ENCODE assay signal across 7 cellular contexts in genomic region chr11:8732748-8733241, GRCh38. TPM values are rescaled to one million over a fixed set of nuclear protein-coding genes. Genes with fewer than 3 reads are reported as not detected.
DNase-seq lines count a peak whose midpoint lies in the region; ATAC-seq and TF ChIP-seq lines count a peak whose summit lies in the region.

No MANE protein-coding gene starts in this region.

- peak; percentile 12 for ATAC-seq in HG02885 (IDR thresholded peaks at IDR 0.05; ENCODE audit: poor library complexity, unreplicated experiment)
- no peak for ATAC-seq in activated T-helper 17 cell treated with anti-CD3 and anti-CD28 coated beads, Interleukin-2, amount 50 U/mL, for 72 hours (replicated peaks)
- no peak for ATAC-seq in activated T-cell treated with anti-CD3 and anti-CD28 coated beads, Interleukin-2, amount 50 U/mL, for 4 hours

- H3K9me3 Mint-ChIP-seq in brain, result no peaks in the 10 kb centered on the region
- no peaks in the 10 kb centered on the region for H3K9me3 Mint-ChIP-seq in activated T-helper 17 cell treated with anti-CD3 and anti-CD28 coated beads, Interleukin-2, amount 50 U/mL, for 72 hours
- no peaks in the 10 kb centered on the region for H3K9me3 Mint-ChIP-seq in activated T-cell treated with anti-CD3 and anti-CD28 coated beads, Interleukin-2, amount 50 U/mL, for 4 hours

- H3K36me3 Mint-ChIP-seq in brain, result peaks cover 10% of the 10 kb centered on the region
- H3K36me3 Mint-ChIP-seq in activated T-helper 17 cell treated with anti-CD3 and anti-CD28 coated beads, Interleukin-2, amount 50 U/mL, for 72 hours (ENCODE audit: low read depth), result no peaks in the 10 kb centered on the region
- H3K36me3 Mint-ChIP-seq in activated T-cell treated with anti-CD3 and anti-CD28 coated beads, Interleukin-2, amount 50 U/mL, for 4 hours (ENCODE audit: insufficient read depth), result no peaks in the 10 kb centered on the region

- DNase-seq in vagina (ENCODE audit: extremely low spot score in 2 of 2) (no peak), retina (no peak)
- DNase-seq in activated T-cell treated with anti-CD3 and anti-CD28 coated beads, Interleukin-2, amount 50 U/mL, for 4 hours, result no peak

- H3K9me3 ChIP-seq in liver (ENCODE audit: control insufficient read depth in 4 of 4, low read length in 3 of 4), result no peaks in the 10 kb centered on the region
- H3K9me3 ChIP-seq in vagina, result no peaks in the 10 kb centered on the region

- no peak for TF ChIP-seq CTCF in brain (conservative IDR thresholded peaks at IDR 0.05)
- no peak for TF ChIP-seq CTCF in liver (IDR thresholded peaks at IDR 0.05; ENCODE audit: low read depth, low read length, missing input control)
- TF ChIP-seq CTCF in vagina (IDR thresholded peaks at IDR 0.05), result no peak

- peak overlapping the region in 1 of 2 donors; percentile 36 for H3K9ac ChIP-seq in liver (ENCODE audit: low read depth in 1 of 2, low read length in 2 of 2)

- H3K27me3 ChIP-seq in liver (ENCODE audit: control insufficient read depth in 4 of 4, insufficient read depth in 4 of 4, low read length in 3 of 4) (no peaks in the 10 kb centered on the region), vagina (no peaks in the 10 kb centered on the region)

- H3K4me1 Mint-ChIP-seq in brain, result peaks cover 35% of the 10 kb centered on the region
- no peaks in the 10 kb centered on the region for H3K4me1 Mint-ChIP-seq in activated T-helper 17 cell treated with anti-CD3 and anti-CD28 coated beads, Interleukin-2, amount 50 U/mL, for 72 hours
- H3K4me1 Mint-ChIP-seq in activated T-cell treated with anti-CD3 and anti-CD28 coated beads, Interleukin-2, amount 50 U/mL, for 4 hours (ENCODE audit: low read depth), result peaks cover 5% of the 10 kb centered on the region

- no peak overlapping the region for H3K4me3 Mint-ChIP-seq in brain
- no peak overlapping the region for H3K4me3 Mint-ChIP-seq in activated T-helper 17 cell treated with anti-CD3 and anti-CD28 coated beads, Interleukin-2, amount 50 U/mL, for 72 hours
- no peak overlapping the region for H3K4me3 Mint-ChIP-seq in activated T-cell treated with anti-CD3 and anti-CD28 coated beads, Interleukin-2, amount 50 U/mL, for 4 hours

- H3K4me3 ChIP-seq in liver (ENCODE audit: low read depth in 1 of 3, low read length in 3 of 3), result no peak overlapping the region
- no peak overlapping the region for H3K4me3 ChIP-seq in vagina

- peak overlapping the region in 4 of 5 experiments; percentile 73 to 94 (median 90) for H3K27ac Mint-ChIP-seq in brain
- no peak overlapping the region for H3K27ac Mint-ChIP-seq in activated T-helper 17 cell treated with anti-CD3 and anti-CD28 coated beads, Interleukin-2, amount 50 U/mL, for 72 hours

- H3K4me1 ChIP-seq in liver (ENCODE audit: control insufficient read depth in 4 of 4, insufficient read depth in 4 of 4, low read length in 3 of 4) (peaks cover 11 to 34% (median 25%) of the 10 kb centered on the region in 4 donors), vagina (peaks cover 51% of the 10 kb centered on the region)

- H3K36me3 ChIP-seq in liver (ENCODE audit: control insufficient read depth in 4 of 4, insufficient read depth in 3 of 4, low read depth in 1 of 4, low read length in 3 of 4) (peaks cover 0 to 6% (median 0%) of the 10 kb centered on the region in 4 donors), vagina (peaks cover 0 to 16% of the 10 kb centered on the region in 2 donors)

- H3K27ac ChIP-seq in liver (ENCODE audit: low read depth in 1 of 2, low read length in 2 of 2) (peak overlapping the region; percentile 70 to 97), vagina (peak overlapping the region; percentile 70)

- TF ChIP-seq POLR2A in vagina (IDR thresholded peaks at IDR 0.05), result no peak

- intact Hi-C loops in vagina (cut with DNase I), result no loop called here

- 42% methylated on average over 7 of the region's 7 CpGs for WGBS in liver

- peak; percentile 52 to 67 for TF ChIP-seq RAD21 in liver (IDR thresholded peaks at IDR 0.05)

- H3K27me3 Mint-ChIP-seq in brain, result no peaks in the 10 kb centered on the region
- H3K27me3 Mint-ChIP-seq in activated T-helper 17 cell treated with anti-CD3 and anti-CD28 coated beads, Interleukin-2, amount 50 U/mL, for 72 hours, result peaks cover 3% of the 10 kb centered on the region
- peaks cover 5% of the 10 kb centered on the region for H3K27me3 Mint-ChIP-seq in activated T-cell treated with anti-CD3 and anti-CD28 coated beads, Interleukin-2, amount 50 U/mL, for 4 hours (ENCODE audit: low read depth)

TF ChIP-seq in liver, 16 proteins besides CTCF, POLR2A, EP300 and RAD21:
- TF ChIP-seq RXRA (IDR thresholded peaks at IDR 0.05) (peak; percentile 95 to 97), NR2F2 (IDR thresholded peaks at IDR 0.05) (peak; percentile 65), GABPA (IDR thresholded peaks at IDR 0.05 in 1 of 2, conservative IDR thresholded peaks at IDR 0.05 in 1 of 2) (peak in 1 of 2 donors; percentile 74), FOXA2 (IDR thresholded peaks at IDR 0.05) (peak; percentile 55), FOXA1 (IDR thresholded peaks at IDR 0.05) (peak; percentile 19), EGR1 (IDR thresholded peaks at IDR 0.05; ENCODE audit: low read depth in 2 of 2) (peak in 1 of 2 donors; percentile 46), JUND (IDR thresholded peaks at IDR 0.05) (peak; percentile 47 to 90), TAF1 (conservative IDR thresholded peaks at IDR 0.05) (no peak), MAX (IDR thresholded peaks at IDR 0.05) (peak; percentile 92), HNF4G (IDR thresholded peaks at IDR 0.05) (no peak), SP1 (IDR thresholded peaks at IDR 0.05) (peak; percentile 77), ZBTB33 (IDR thresholded peaks at IDR 0.05) (peak; percentile 63), YY1 (IDR thresholded peaks at IDR 0.05) (peak; percentile 60), REST (IDR thresholded peaks at IDR 0.05) (no peak), HNF4A (conservative IDR thresholded peaks at IDR 0.05) (peak; percentile 71 to 80), ATF3 (IDR thresholded peaks at IDR 0.05) (no peak)

RNA-seq across cellular contexts. Expression of gene RPL27A, which starts 50.2 kb away (rescaled TPM):
- polyA plus RNA-seq in brain (ENCODE audit: insufficient read depth, low read depth, low replicate concordance) (1,828 TPM), liver (100 to 1,000 TPM; 446 to 928 TPM)
- total RNA-seq in liver (100 to 1,000 TPM; 178 to 693 TPM), vagina (1,279 TPM)
- total RNA-seq in activated T-helper 17 cell treated with anti-CD3 and anti-CD28 coated beads, Interleukin-2, amount 50 U/mL, for 72 hours, result 1,000 to 10,000 TPM; 1,241 to 1,415 TPM
- total RNA-seq in activated T-cell treated with anti-CD3 and anti-CD28 coated beads, Interleukin-2, amount 50 U/mL, for 4 hours, result 1,000 to 10,000 TPM; 1,340 to 1,866 (median 1,663) TPM

RNA-seq across cellular contexts. Expression of gene TRIM66, which starts 50.3 kb away (rescaled TPM):
- polyA plus RNA-seq in brain (ENCODE audit: insufficient read depth, low read depth, low replicate concordance) (3.7 TPM), liver (1 to 10 TPM; 1.6 to 1.8 TPM)
- total RNA-seq in liver (10 to 100 TPM in 1 of 2 donors, 1 to 10 TPM in 1; 3.2 to 14.3 TPM), vagina (12.8 TPM)
- 10 to 100 TPM; 15.2 to 19.9 TPM for total RNA-seq in activated T-helper 17 cell treated with anti-CD3 and anti-CD28 coated beads, Interleukin-2, amount 50 U/mL, for 72 hours
- 1 to 10 TPM; 4.0 to 8.3 (median 6.7) TPM for total RNA-seq in activated T-cell treated with anti-CD3 and anti-CD28 coated beads, Interleukin-2, amount 50 U/mL, for 4 hours
